ENCODE assay signal across 1 cellular context in the genomic region with DNA sequence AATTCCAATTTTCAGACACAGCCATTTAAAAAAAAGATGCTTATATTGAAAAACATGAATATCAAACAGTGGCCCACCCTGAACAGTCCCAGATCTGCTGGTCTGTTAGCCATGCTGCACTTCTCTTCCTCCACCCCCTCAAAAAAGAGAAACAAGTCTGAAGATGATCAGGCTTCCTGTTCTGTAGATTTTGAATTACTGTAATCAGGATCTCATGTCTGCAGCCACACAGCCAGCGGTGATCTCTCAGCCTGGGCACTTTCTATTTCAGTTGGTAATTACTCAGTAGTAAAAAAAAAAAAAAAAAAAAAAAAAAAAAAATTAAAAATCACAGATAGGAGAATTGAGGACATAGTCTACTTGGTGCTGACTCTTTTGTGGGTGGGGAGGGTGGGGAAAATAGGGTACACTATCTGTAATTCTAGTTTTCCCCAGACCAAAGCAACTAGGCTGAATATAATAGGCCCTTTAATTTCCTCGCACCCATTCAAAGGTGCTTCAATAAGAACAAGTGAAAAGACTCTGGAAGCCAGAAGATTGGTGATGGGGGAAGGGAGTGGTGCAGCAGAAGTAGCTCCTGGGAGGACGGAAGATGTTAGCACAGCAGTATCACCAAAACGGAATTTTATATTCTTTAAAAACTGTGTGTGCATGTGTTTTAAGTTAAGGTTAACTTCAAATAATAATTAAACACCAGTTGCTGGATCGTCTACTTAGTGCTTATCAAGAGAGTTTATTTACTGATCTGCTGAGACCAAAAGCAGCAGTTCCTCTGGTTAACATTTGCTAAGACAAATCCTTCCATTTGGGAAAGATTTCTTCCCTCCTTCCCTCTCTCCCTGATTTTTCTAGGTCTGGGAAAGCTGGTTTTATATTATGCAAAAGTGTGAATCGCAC.
TF ChIP-seq lines count a peak whose summit lies in the region.

No MANE protein-coding gene starts in this region.

TF ChIP-seq in GM12878, 131 proteins besides CTCF, POLR2A, EP300 and RAD21:
- no peak for TF ChIP-seq ESRRA (IDR thresholded peaks at IDR 0.05; ENCODE audit: low read length)
- TF ChIP-seq SPI1 (IDR thresholded peaks at IDR 0.05; ENCODE audit: borderline replicate concordance, insufficient read depth, low read depth, low read length) = peak; percentile 34; the same call in 1 of the 2 replicates
- TF ChIP-seq ZNF384 (IDR thresholded peaks at IDR 0.05; ENCODE audit: borderline replicate concordance, low read depth, low read length) = peak; percentile 85
